Comparison of ENCODE assay signal across 20 cellular contexts in the genomic region with DNA sequence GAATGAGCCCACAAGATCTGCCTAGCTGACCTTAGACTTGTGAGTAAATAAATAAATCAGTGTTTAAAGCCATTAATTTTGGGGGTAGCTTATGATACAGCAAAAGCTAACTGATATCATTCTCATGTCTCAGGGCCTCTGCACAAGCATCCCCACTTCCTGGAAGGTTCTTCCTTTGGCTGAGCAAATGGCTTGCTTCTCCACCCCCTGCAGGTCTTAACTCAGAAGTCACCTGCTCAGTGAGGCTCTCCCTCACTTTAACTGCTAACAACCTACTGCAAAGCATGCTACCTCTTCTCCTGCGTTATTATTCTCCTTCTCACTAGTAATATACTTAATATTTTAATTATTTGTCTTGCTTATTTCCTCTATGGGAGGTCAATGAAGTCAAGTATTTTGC.
"Had no signal": no experiment of that assay in that cellular context is flagged by ENCODE, and none has a peak within 500 bp of the region (broad histone marks: within the 10 kb centered on the region; RNA-seq: fewer than 3 reads in every experiment).

No MANE protein-coding gene starts in this region.

- H3K4me1 Mint-ChIP-seq: stimulated activated effector memory CD8-positive, alpha-beta T cell treated with anti-CD3 and anti-CD28 coated beads, Interleukin-12 subunit alpha, Interleukin-12 subunit beta, amount 100 ng/mL, for 72 hours had no signal

- H3K36me3 Mint-ChIP-seq: stimulated activated effector memory CD8-positive, alpha-beta T cell treated with anti-CD3 and anti-CD28 coated beads, Interleukin-12 subunit alpha, Interleukin-12 subunit beta, amount 100 ng/mL, for 72 hours had no signal

- ATAC-seq: foreskin keratinocyte; left lobe of liver; mucosa of descending colon; naive thymus-derived CD8-positive, alpha-beta T cell; psoas muscle; right lobe of liver; stimulated activated effector memory CD8-positive, alpha-beta T cell treated with anti-CD3 and anti-CD28 coated beads, Interleukin-12 subunit alpha, Interleukin-12 subunit beta, amount 100 ng/mL, for 72 hours; stimulated activated naive CD8-positive, alpha-beta T cell treated with anti-CD3 and anti-CD28 coated beads, Interleukin-15, Interleukin-2, amounts not matched to agents 100 U/mL and 50 U/mL, for 24 hours had no signal

- H3K4me3 ChIP-seq: mucosa of descending colon, psoas muscle, right lobe of liver, suprapubic skin, thyroid gland, upper lobe of left lung, uterus had no signal

- H3K27ac ChIP-seq: foreskin keratinocyte, neutrophil, psoas muscle, right lobe of liver, suprapubic skin, thyroid gland, upper lobe of left lung, uterus had no signal

- H3K27me3 ChIP-seq: foreskin keratinocyte, neutrophil, right lobe of liver, suprapubic skin, thyroid gland, upper lobe of left lung, uterus had no signal

- H3K27me3 Mint-ChIP-seq: naive thymus-derived CD8-positive, alpha-beta T cell had no signal

- DNase-seq: dermis blood vessel endothelial cell; erythroblast; foreskin keratinocyte; islet precursor cell; mammary epithelial cell; mucosa of descending colon; naive thymus-derived CD8-positive, alpha-beta T cell; psoas muscle; retina; right lobe of liver; stimulated activated CD4-positive, alpha-beta T cell treated with anti-CD3 and anti-CD28 coated beads, Interleukin-4, amount 100 ng/mL, for 1 hour; stimulated activated CD8-positive, alpha-beta memory T cell treated with anti-CD3 and anti-CD28 coated beads, Interleukin-4, amount 100 ng/mL, for 48 hours; stimulated activated naive CD8-positive, alpha-beta T cell treated with anti-CD3 and anti-CD28 coated beads, Interleukin-15, Interleukin-2, amounts not matched to agents 100 U/mL and 50 U/mL, for 24 hours; thyroid gland; upper lobe of left lung; uterus had no signal

- H3K9me3 Mint-ChIP-seq: stimulated activated effector memory CD8-positive, alpha-beta T cell treated with anti-CD3 and anti-CD28 coated beads, Interleukin-12 subunit alpha, Interleukin-12 subunit beta, amount 100 ng/mL, for 72 hours had no signal

- H3K4me3 Mint-ChIP-seq: naive thymus-derived CD8-positive, alpha-beta T cell; stimulated activated effector memory CD8-positive, alpha-beta T cell treated with anti-CD3 and anti-CD28 coated beads, Interleukin-12 subunit alpha, Interleukin-12 subunit beta, amount 100 ng/mL, for 72 hours had no signal

- H3K27ac Mint-ChIP-seq: naive thymus-derived CD8-positive, alpha-beta T cell; stimulated activated effector memory CD8-positive, alpha-beta T cell treated with anti-CD3 and anti-CD28 coated beads, Interleukin-12 subunit alpha, Interleukin-12 subunit beta, amount 100 ng/mL, for 72 hours had no signal

- H3K36me3 ChIP-seq: neutrophil, right lobe of liver, suprapubic skin, thyroid gland, upper lobe of left lung, uterus had no signal

- H3K4me1 ChIP-seq: foreskin keratinocyte, psoas muscle, right lobe of liver, thyroid gland, upper lobe of left lung, uterus had no signal
